Comparison of ENCODE assay signal across 12 cellular contexts in the genomic region with DNA sequence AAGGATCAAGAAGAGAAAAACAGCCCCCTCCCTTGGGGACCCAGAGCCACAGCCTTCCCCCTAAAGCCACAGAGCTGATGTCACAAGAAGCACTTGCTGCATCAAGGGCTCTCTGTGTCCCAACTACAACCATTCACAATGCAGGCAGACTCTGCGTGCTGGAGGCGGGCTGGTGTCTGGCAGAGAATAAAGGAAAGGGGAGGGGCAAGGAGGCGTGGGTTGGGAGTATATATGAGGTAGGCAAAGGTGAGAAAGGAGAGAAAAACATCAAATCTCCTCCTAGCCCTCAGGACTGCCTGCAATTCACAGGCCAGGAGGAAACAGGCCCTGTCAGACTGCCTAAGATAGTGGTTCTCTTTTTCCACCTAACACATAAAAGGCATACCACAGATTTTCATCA. TPM values are rescaled to one million over a fixed set of nuclear protein-coding genes. Genes with fewer than 3 reads are reported as not detected.
DNase-seq lines count a peak whose midpoint lies in the region; ATAC-seq and TF ChIP-seq lines count a peak whose summit lies in the region.
"Had no signal": no experiment of that assay in that cellular context is flagged by ENCODE, and none has a peak within 500 bp of the region (broad histone marks: within the 10 kb centered on the region; RNA-seq: fewer than 3 reads in every experiment).

No MANE protein-coding gene starts in this region.

- peak in 6 of 7 experiments; percentile 4 to 87 (median 34) for DNase-seq in CD8-positive, alpha-beta T cell
- DNase-seq in SKM-1 (lab: John Stamatoyannopoulos, UW; ENCODE audit: unreplicated experiment) (peak; percentile 74), prostate gland (ENCODE audit: low spot score) (peak; percentile 38), Karpas-422 (no peak), putamen (ENCODE audit: low spot score) (no peak), GOT3 (lab: John Stamatoyannopoulos, UW) (no peak)
- peak; percentile 72 for DNase-seq in activated naive CD4-positive, alpha-beta T cell treated with anti-CD3 and anti-CD28 coated beads, Interleukin-2, amount 50 U/mL, for 16 hours
- DNase-seq: activated B cell treated with CpG ODN at 0.5 μM for 24 hours; effector memory CD8-positive, alpha-beta T cell; NCI-H2029 treated with DMSO at 0.1 percent for 48 hours had no signal

- H3K9me3 ChIP-seq in CD8-positive, alpha-beta T cell (ENCODE audit: low read length) = no peaks in the 10 kb centered on the region
- H3K9me3 ChIP-seq in prostate gland = no peaks in the 10 kb centered on the region
- no peaks in the 10 kb centered on the region for H3K9me3 ChIP-seq in Karpas-422 (ENCODE audit: low read length)

- no peaks in the 10 kb centered on the region for H3K9me2 ChIP-seq in Karpas-422 (replicated peaks; ENCODE audit: insufficient read depth, low read length)

- H3K9me3 Mint-ChIP-seq in CD8-positive, alpha-beta T cell = no peaks in the 10 kb centered on the region
- H3K9me3 Mint-ChIP-seq: activated B cell treated with CpG ODN at 0.5 μM for 24 hours; CD8-positive, alpha-beta memory T cell; effector memory CD8-positive, alpha-beta T cell had no signal

- no peak overlapping the region for H3K27ac ChIP-seq in CD8-positive, alpha-beta T cell (ENCODE audit: low read depth, low read length)
- H3K27ac ChIP-seq in prostate gland = no peak overlapping the region
- no peak overlapping the region for H3K27ac ChIP-seq in Karpas-422 (ENCODE audit: low read length)

- H3K4me3 Mint-ChIP-seq in CD8-positive, alpha-beta T cell = no peak overlapping the region
- H3K4me3 Mint-ChIP-seq: activated B cell treated with CpG ODN at 0.5 μM for 24 hours; CD8-positive, alpha-beta memory T cell; effector memory CD8-positive, alpha-beta T cell had no signal

- H3K36me3 Mint-ChIP-seq in CD8-positive, alpha-beta T cell = peaks cover 26% of the 10 kb centered on the region

- no peak overlapping the region for H3K4me2 ChIP-seq in Karpas-422 (ENCODE audit: low read depth, low read length, poor library complexity, severe bottlenecking)

- POLR2A ChIA-PET in CD8-positive, alpha-beta T cell (lab: Charles Lee) = no interaction called here

- H3K79me2 ChIP-seq in Karpas-422 (ENCODE audit: low read length) = no peaks in the 10 kb centered on the region

- peaks cover 32% of the 10 kb centered on the region for H3K4me1 Mint-ChIP-seq in CD8-positive, alpha-beta T cell (ENCODE audit: low read depth)
- H3K4me1 Mint-ChIP-seq: activated B cell treated with CpG ODN at 0.5 μM for 24 hours had no signal

- WGBS in prostate gland = 29% methylated on average over 3 of the region's 3 CpGs

- no peak for TF ChIP-seq POLR2A in prostate gland (IDR thresholded peaks at IDR 0.05)

- peaks cover 11% of the 10 kb centered on the region for H3K4me1 ChIP-seq in CD8-positive, alpha-beta T cell (ENCODE audit: insufficient read depth, low read length)
- H3K4me1 ChIP-seq in prostate gland (replicated peaks) (peaks cover 4% of the 10 kb centered on the region), Karpas-422 (ENCODE audit: low read length) (no peaks in the 10 kb centered on the region)

- intact Hi-C loops in CD8-positive, alpha-beta T cell (cut with DNase I, micrococcal nuclease) = loop anchor here in 1 of 2 experiments (5.0 kb wide), 1 partner anchor 37 kb away; no protein-coding TSS in a partner anchor
- intact Hi-C loops in prostate gland (cut with DNase I) = no loop called here

- H4K20me1 ChIP-seq in Karpas-422 (ENCODE audit: insufficient read depth, low read depth, low read length) = no peaks in the 10 kb centered on the region; the same call in 1 of the 2 replicates

- peak; percentile 97 for ATAC-seq in CD8-positive, alpha-beta T cell
- ATAC-seq in SK-N-SH treated with all-trans-retinoic acid at 6 μM for 48 hours = no peak
- ATAC-seq: effector memory CD8-positive, alpha-beta T cell had no signal

- CTCF ChIA-PET in CD8-positive, alpha-beta T cell (lab: Charles Lee) = interaction anchor here (0.9 to 2.0 kb wide), 3 partner anchors 10 to 269 kb away, joined by 3 to 9 read pairs (median 6); no protein-coding TSS in a partner anchor

- peak overlapping the region; percentile 21 for H3K27ac Mint-ChIP-seq in CD8-positive, alpha-beta T cell
- H3K27ac Mint-ChIP-seq: activated B cell treated with CpG ODN at 0.5 μM for 24 hours had no signal

- H3K27me3 Mint-ChIP-seq in CD8-positive, alpha-beta T cell (ENCODE audit: low read depth) = no peaks in the 10 kb centered on the region
- H3K27me3 Mint-ChIP-seq: activated B cell treated with CpG ODN at 0.5 μM for 24 hours; CD8-positive, alpha-beta memory T cell; effector memory CD8-positive, alpha-beta T cell had no signal

- no peak for TF ChIP-seq CTCF in CD8-positive, alpha-beta T cell (IDR thresholded peaks at IDR 0.05)
- TF ChIP-seq CTCF in prostate gland (IDR thresholded peaks at IDR 0.05) = no peak

- H3K36me3 ChIP-seq in CD8-positive, alpha-beta T cell (ENCODE audit: insufficient read depth, low read length) = no peaks in the 10 kb centered on the region
- H3K36me3 ChIP-seq in prostate gland (no peaks in the 10 kb centered on the region), Karpas-422 (ENCODE audit: insufficient read depth, low read length) (no peaks in the 10 kb centered on the region)

- no peak overlapping the region for H3K4me3 ChIP-seq in CD8-positive, alpha-beta T cell (ENCODE audit: low read depth, low read length)
- H3K4me3 ChIP-seq in prostate gland (no peak overlapping the region), Karpas-422 (ENCODE audit: low read length) (no peak overlapping the region)

- H3K9ac ChIP-seq in Karpas-422 (ENCODE audit: low read length) = no peak overlapping the region

- no peak overlapping the region for H2AFZ ChIP-seq in Karpas-422 (ENCODE audit: low read length)

- H3K27me3 ChIP-seq in CD8-positive, alpha-beta T cell (ENCODE audit: insufficient read depth, low read length) = no peaks in the 10 kb centered on the region
- H3K27me3 ChIP-seq in prostate gland (replicated peaks; ENCODE audit: insufficient read depth) (no peaks in the 10 kb centered on the region), Karpas-422 (ENCODE audit: low read length) (no peaks in the 10 kb centered on the region)

TF ChIP-seq in SK-N-SH treated with all-trans-retinoic acid at 6 μM for 48 hours, 23 proteins besides CTCF, POLR2A, EP300 and RAD21 (continues in another document):
- no peak for TF ChIP-seq ISL1 (CRISPR knock-in tag; IDR thresholded peaks at IDR 0.05)
- no peak for TF ChIP-seq TOX (CRISPR knock-in tag; IDR thresholded peaks at IDR 0.05; ENCODE audit: borderline replicate concordance)
- TF ChIP-seq TCF4 (CRISPR knock-in tag; IDR thresholded peaks at IDR 0.05; ENCODE audit: borderline replicate concordance) = no peak
- TF ChIP-seq TSHZ2 (CRISPR knock-in tag; IDR thresholded peaks at IDR 0.05) = no peak
- no peak for TF ChIP-seq GLIS3 (CRISPR knock-in tag; IDR thresholded peaks at IDR 0.05)
- no peak for TF ChIP-seq PATZ1 (CRISPR knock-in tag; IDR thresholded peaks at IDR 0.05; ENCODE audit: borderline replicate concordance)
- TF ChIP-seq BACH2 (CRISPR knock-in tag; IDR thresholded peaks at IDR 0.05; ENCODE audit: borderline replicate concordance) = no peak
- no peak for TF ChIP-seq ZNF70 (CRISPR knock-in tag; IDR thresholded peaks at IDR 0.05)
- no peak for TF ChIP-seq PPARA (CRISPR knock-in tag; IDR thresholded peaks at IDR 0.05; ENCODE audit: borderline replicate concordance)
- TF ChIP-seq OSR1 (CRISPR knock-in tag; IDR thresholded peaks at IDR 0.05) = no peak
- no peak for TF ChIP-seq RARB (CRISPR knock-in tag; IDR thresholded peaks at IDR 0.05)
- TF ChIP-seq ZFP3 (CRISPR knock-in tag; IDR thresholded peaks at IDR 0.05) = no peak
- no peak for TF ChIP-seq ZFP30 (CRISPR knock-in tag; IDR thresholded peaks at IDR 0.05)
- no peak for TF ChIP-seq SNAI2 (CRISPR knock-in tag; IDR thresholded peaks at IDR 0.05)

RNA-seq across cellular contexts. Expression of gene IHH, which starts 48.7 kb away (rescaled TPM):
- total RNA-seq in CD8-positive, alpha-beta T cell = not detected
- 1 to 10 TPM; 3.2 to 9.6 TPM for total RNA-seq in prostate gland
- not detected in 2 replicates for total RNA-seq in Karpas-422 (2014; rRNA removed; shearing (Covaris generic); ENCODE audit: low replicate concordance)
- total RNA-seq: activated B cell treated with CpG ODN at 0.5 μM for 24 hours; CD8-positive, alpha-beta memory T cell had no signal

RNA-seq across cellular contexts. Expression of gene NHEJ1, which starts 51.1 kb away (rescaled TPM):
- total RNA-seq in CD8-positive, alpha-beta T cell = 1 to 10 TPM; 7.2 to 8.1 TPM
- total RNA-seq in prostate gland = 10 to 100 TPM; 15.2 to 16.9 TPM
- 10.4 and 21.5 TPM in 2 replicates for total RNA-seq in Karpas-422 (2014; rRNA removed; shearing (Covaris generic); ENCODE audit: low replicate concordance)

Comparison
In these comparisons a context has a peak if more than half of its experiments do, and no peak if none do; other contexts are left out.
1. DNase-seq: peak in CD8-positive, alpha-beta T cell (6 of 7), SKM-1 (single experiment), activated naive CD4-positive, alpha-beta T cell treated with anti-CD3 and anti-CD28 coated beads, Interleukin-2, amount 50 U/mL, for 16 hours (single experiment) and prostate gland (single experiment); none in Karpas-422 (single experiment), putamen (single experiment) and GOT3 (single experiment).